28 cellular contexts compared by ENCODE assay signal in genomic region chr5:80480354-80480753, GRCh38. TPM values are rescaled to one million over a fixed set of nuclear protein-coding genes. Genes with fewer than 3 reads are reported as not detected.
"Had no signal": no experiment of that assay in that cellular context is flagged by ENCODE, and none has a peak within 500 bp of the region (broad histone marks: within the 10 kb centered on the region; RNA-seq: fewer than 3 reads in every experiment).

No MANE protein-coding gene starts in this region.

- DNase-seq: activated CD4-positive, alpha-beta memory T cell treated with anti-CD3 and anti-CD28 coated beads, Interleukin-2, amount 10 ng/mL, durations not matched to agents 7 days and 5 days; activated CD4-positive, alpha-beta T cell treated with anti-CD3 and anti-CD28 coated beads for 1 hour; activated CD4-positive, alpha-beta T cell treated with anti-CD3 and anti-CD28 coated beads for 4 hours; activated CD4-positive, alpha-beta T cell treated with anti-CD3 and anti-CD28 coated beads, Interleukin-2, amount 10 ng/mL, durations not matched to agents 7 days and 5 days; activated CD4-positive, alpha-beta T cell treated with anti-CD3 and anti-CD28 coated beads, Interleukin-2, amount 50 U/mL, for 4 hours; activated CD8-positive, alpha-beta memory T cell treated with anti-CD3 and anti-CD28 coated beads, Interleukin-2, amount 50 U/mL, for 48 hours; activated gamma-delta T cell; activated naive CD4-positive, alpha-beta T cell; activated naive CD4-positive, alpha-beta T cell treated with anti-CD3 and anti-CD28 coated beads, Interleukin-2, amount 10 ng/mL, durations not matched to agents 7 days and 5 days; activated naive CD8-positive, alpha-beta T cell treated with anti-CD3 and anti-CD28 coated beads, Interleukin-2, amount 10 ng/mL, durations not matched to agents 7 days and 5 days; activated T-cell treated with anti-CD3 and anti-CD28 coated beads for 4 hours; activated T-cell treated with anti-CD3 and anti-CD28 coated beads, Interleukin-2, amount 50 U/mL, for 24 hours; activated T-cell treated with anti-CD3 and anti-CD28 coated beads, Interleukin-2, amount 50 U/mL, for 72 hours; caudate nucleus; cerebellar nuclear complex; colonic mucosa; effector CD8-positive, alpha-beta T cell; foreskin fibroblast; head of caudate nucleus; T-helper 2 cell had no signal

- H3K4me1 ChIP-seq: ascending aorta, colonic mucosa had no signal

- H3K27me3 ChIP-seq: ascending aorta, colonic mucosa had no signal

- H3K4me3 ChIP-seq: ascending aorta, colonic mucosa had no signal

- H3K4me1 Mint-ChIP-seq: brain had no signal

- H3K27ac ChIP-seq: ascending aorta, colonic mucosa had no signal

- H3K36me3 ChIP-seq: colonic mucosa had no signal

- FAIRE-seq: bronchial epithelial cell, endometrium, endothelial cell of umbilical vein, frontal cortex had no signal

- H3K9me3 Mint-ChIP-seq: activated naive CD4-positive, alpha-beta T cell treated with anti-CD3 and anti-CD28 coated beads, Interleukin-2, amount 10 ng/mL, durations not matched to agents 7 days and 5 days had no signal

- H3K9me3 ChIP-seq: colonic mucosa had no signal

- H3K27ac Mint-ChIP-seq: activated CD4-positive, alpha-beta memory T cell treated with anti-CD3 and anti-CD28 coated beads, Interleukin-2, amount 10 ng/mL, durations not matched to agents 7 days and 5 days; activated CD4-positive, alpha-beta T cell treated with anti-CD3 and anti-CD28 coated beads, Interleukin-2, amount 10 ng/mL, durations not matched to agents 7 days and 5 days; activated naive CD4-positive, alpha-beta T cell treated with anti-CD3 and anti-CD28 coated beads, Interleukin-2, amount 10 ng/mL, durations not matched to agents 7 days and 5 days; activated naive CD4-positive, alpha-beta T cell treated with anti-CD3 and anti-CD28 coated beads, Interleukin-2, amount 50 U/mL, for 72 hours; activated naive CD8-positive, alpha-beta T cell treated with anti-CD3 and anti-CD28 coated beads, Interleukin-2, amount 10 ng/mL, durations not matched to agents 7 days and 5 days; activated T-cell treated with anti-CD3 and anti-CD28 coated beads, Interleukin-2, amount 50 U/mL, for 24 hours; activated T-cell treated with anti-CD3 and anti-CD28 coated beads, Interleukin-2, amount 50 U/mL, for 72 hours had no signal

- H3K27me3 Mint-ChIP-seq: activated CD4-positive, alpha-beta T cell treated with anti-CD3 and anti-CD28 coated beads, Interleukin-2, amount 10 ng/mL, durations not matched to agents 7 days and 5 days; activated naive CD4-positive, alpha-beta T cell treated with anti-CD3 and anti-CD28 coated beads, Interleukin-2, amount 10 ng/mL, durations not matched to agents 7 days and 5 days; activated T-cell treated with anti-CD3 and anti-CD28 coated beads, Interleukin-2, amount 50 U/mL, for 24 hours; brain had no signal

- H3K4me3 Mint-ChIP-seq: activated CD4-positive, alpha-beta memory T cell treated with anti-CD3 and anti-CD28 coated beads, Interleukin-2, amount 10 ng/mL, durations not matched to agents 7 days and 5 days; activated CD4-positive, alpha-beta T cell treated with anti-CD3 and anti-CD28 coated beads, Interleukin-2, amount 10 ng/mL, durations not matched to agents 7 days and 5 days; activated naive CD4-positive, alpha-beta T cell treated with anti-CD3 and anti-CD28 coated beads, Interleukin-2, amount 10 ng/mL, durations not matched to agents 7 days and 5 days; activated naive CD8-positive, alpha-beta T cell treated with anti-CD3 and anti-CD28 coated beads, Interleukin-2, amount 10 ng/mL, durations not matched to agents 7 days and 5 days; activated T-cell treated with anti-CD3 and anti-CD28 coated beads, Interleukin-2, amount 50 U/mL, for 24 hours; activated T-cell treated with anti-CD3 and anti-CD28 coated beads, Interleukin-2, amount 50 U/mL, for 72 hours; brain had no signal

RNA-seq across cellular contexts. Expression of gene FAM151B, which starts 7.5 kb away (rescaled TPM):
- total RNA-seq: ascending aorta; T-helper 1 cell treated with Interleukin-12 subunit alpha and Interleukin-12 subunit beta and Interleukin-4 antibody, amounts not matched to agents 30 ng/mL and 1 ng/mL, for 36 hours had no signal
